In genomic region chr7:3162286-3162685, GRCh38 we compare ENCODE assay signal across 1 cellular context.
TF ChIP-seq lines count a peak whose summit lies in the region.

No MANE protein-coding gene starts in this region.

TF ChIP-seq in GM23338, 12 proteins besides CTCF, POLR2A, EP300 and RAD21 (continued from another document):
- TF ChIP-seq ZNF462 (CRISPR knock-in tag; IDR thresholded peaks at IDR 0.05) (no peak), CREB1 (CRISPR knock-in tag; IDR thresholded peaks at IDR 0.05; ENCODE audit: low read depth) (no peak), NANOG (IDR thresholded peaks at IDR 0.05; ENCODE audit: borderline replicate concordance) (no peak), EZH2phosphoT487 (IDR thresholded peaks at IDR 0.05; ENCODE audit: unreplicated experiment) (no peak), ETS1 (IDR thresholded peaks at IDR 0.05) (no peak)
